In genomic region chr7:139566736-139567646, GRCh38 we compare ENCODE assay signal across 1 cellular context.
TF ChIP-seq lines count a peak whose summit lies in the region.

No MANE protein-coding gene starts in this region.

TF ChIP-seq in IMR-90, 13 proteins besides CTCF, POLR2A, EP300 and RAD21:
- TF ChIP-seq BHLHE40 (IDR thresholded peaks at IDR 0.05; ENCODE audit: low read depth, low read length), result no peak
- no peak for TF ChIP-seq RCOR1 (IDR thresholded peaks at IDR 0.05; ENCODE audit: insufficient replicate concordance, low read length)
- TF ChIP-seq MAFK (IDR thresholded peaks at IDR 0.05; ENCODE audit: low read depth, low read length), result no peak
- no peak for TF ChIP-seq CEBPB (IDR thresholded peaks at IDR 0.05; ENCODE audit: low read depth, low read length)
- no peak for TF ChIP-seq MAZ (IDR thresholded peaks at IDR 0.05; ENCODE audit: borderline replicate concordance, low read depth, low read length)
- TF ChIP-seq FOS (IDR thresholded peaks at IDR 0.05; ENCODE audit: low read depth, low read length), result no peak
- TF ChIP-seq MXI1 (IDR thresholded peaks at IDR 0.05; ENCODE audit: borderline replicate concordance, low read depth, low read length), result no peak
- no peak for TF ChIP-seq RFX5 (IDR thresholded peaks at IDR 0.05; ENCODE audit: low read depth, low read length)
- TF ChIP-seq NFE2L2 (IDR thresholded peaks at IDR 0.05; ENCODE audit: low read depth, low read length), result no peak
- TF ChIP-seq CHD1 (IDR thresholded peaks at IDR 0.05; ENCODE audit: low read depth, low read length), result no peak
- TF ChIP-seq, protein P1, sequence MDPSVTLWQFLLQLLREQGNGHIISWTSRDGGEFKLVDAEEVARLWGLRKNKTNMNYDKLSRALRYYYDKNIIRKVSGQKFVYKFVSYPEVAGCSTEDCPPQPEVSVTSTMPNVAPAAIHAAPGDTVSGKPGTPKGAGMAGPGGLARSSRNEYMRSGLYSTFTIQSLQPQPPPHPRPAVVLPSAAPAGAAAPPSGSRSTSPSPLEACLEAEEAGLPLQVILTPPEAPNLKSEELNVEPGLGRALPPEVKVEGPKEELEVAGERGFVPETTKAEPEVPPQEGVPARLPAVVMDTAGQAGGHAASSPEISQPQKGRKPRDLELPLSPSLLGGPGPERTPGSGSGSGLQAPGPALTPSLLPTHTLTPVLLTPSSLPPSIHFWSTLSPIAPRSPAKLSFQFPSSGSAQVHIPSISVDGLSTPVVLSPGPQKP (IDR thresholded peaks at IDR 0.05; ENCODE audit: borderline replicate concordance, low read depth, low read length), result no peak
- TF ChIP-seq USF2 (IDR thresholded peaks at IDR 0.05; ENCODE audit: low read depth, low read length), result no peak
- no peak for TF ChIP-seq SMC3 (IDR thresholded peaks at IDR 0.05; ENCODE audit: low read depth, low read length)
